1 cellular context compared by ENCODE assay signal in genomic region chr7:100874577-100875355, GRCh38.
A peak's percentile ranks its signal among the peaks of the same experiment; 100 is the strongest.
TF ChIP-seq lines count a peak whose summit lies in the region.

Gene SRRT (plus strand): TSS chr7:100875103. CDS start chr7:100875591, 488 bp downstream.

TF ChIP-seq in K562, 482 proteins besides CTCF, POLR2A, EP300 and RAD21 (continued from another document and continues in another):
- TF ChIP-seq E2F4 (CRISPR knock-in tag; IDR thresholded peaks at IDR 0.05; ENCODE audit: low read depth) (no peak; the same call in 1 of the 2 replicates), MAFG (tag; conservative IDR thresholded peaks at IDR 0.05) (no peak), TCF7 (IDR thresholded peaks at IDR 0.05; ENCODE audit: borderline replicate concordance) (0 out of 2 replicates have a peak, but pooled peaks have one; percentile 33), ZNF384 (IDR thresholded peaks at IDR 0.05; ENCODE audit: low read depth, low read length) (no peak), PTRF (tag; IDR thresholded peaks at IDR 0.05) (no peak), PCBP1 (IDR thresholded peaks at IDR 0.05; ENCODE audit: low read depth, low read length, poor library complexity, severe bottlenecking) (no peak), ZNF592 (IDR thresholded peaks at IDR 0.05) (peak; percentile 92), CBFB (CRISPR knock-in tag; IDR thresholded peaks at IDR 0.05) (0 out of 2 replicates have a peak, but pooled peaks have one; percentile 2), GATAD2B (IDR thresholded peaks at IDR 0.05; ENCODE audit: borderline replicate concordance) (0 out of 2 replicates have a peak, but pooled peaks have one; percentile 62), ZNF316 (IDR thresholded peaks at IDR 0.05) (peak; percentile 84), ZNF76 (CRISPR knock-in tag; IDR thresholded peaks at IDR 0.05; ENCODE audit: borderline replicate concordance) (peak; percentile 74; the same call in 1 of the 2 replicates), OTX1 (CRISPR knock-in tag; IDR thresholded peaks at IDR 0.05) (peak; percentile 98), KDM4B (IDR thresholded peaks at IDR 0.05; ENCODE audit: borderline replicate concordance in 2 of 2, low read depth in 1 of 2) (peak in 1 of 2 experiments; percentile 69; a peak in 1 of 4 replicates), ZNF280B (CRISPR knock-in tag; IDR thresholded peaks at IDR 0.05) (no peak), JUNB (CRISPR knock-in tag; conservative IDR thresholded peaks at IDR 0.05) (0 out of 2 replicates have a peak, but pooled peaks have one; percentile 50), NKRF (IDR thresholded peaks at IDR 0.05; ENCODE audit: borderline replicate concordance) (no peak; the same call in 1 of the 2 replicates), HNRNPUL1 (IDR thresholded peaks at IDR 0.05; ENCODE audit: low read length) (no peak), MTA1 (IDR thresholded peaks at IDR 0.05; ENCODE audit: borderline replicate concordance) (peak; percentile 36; the same call in 1 of the 2 replicates), SOX6 (IDR thresholded peaks at IDR 0.05) (peak; percentile 81; the same call in 1 of the 2 replicates), ZNF41 (CRISPR knock-in tag; conservative IDR thresholded peaks at IDR 0.05) (peak; percentile 85), HMG20B (CRISPR knock-in tag; IDR thresholded peaks at IDR 0.05) (no peak), MLLT1 (IDR thresholded peaks at IDR 0.05) (no peak), HES1 (IDR thresholded peaks at IDR 0.05; ENCODE audit: low read depth) (no peak), SNRNP70 (optimal IDR thresholded peaks at IDR 0.05; ENCODE audit: low read depth, low read length) (no peak), ETV1 (tag; conservative IDR thresholded peaks at IDR 0.05; ENCODE audit: low read depth) (peak; percentile 94), ZMIZ1 (IDR thresholded peaks at IDR 0.05; ENCODE audit: low read depth in 2 of 2, low read length in 2 of 2) (peak; percentile 0 to 54; a peak in 2 of 4 replicates), TCF15 (CRISPR knock-in tag; IDR thresholded peaks at IDR 0.05) (no peak), ETS1 (conservative IDR thresholded peaks at IDR 0.05; ENCODE audit: control insufficient read depth, low read depth, low read length) (peak; percentile 88; the same call in 1 of the 2 replicates), ZNF695 (CRISPR knock-in tag; IDR thresholded peaks at IDR 0.05) (0 out of 2 replicates have a peak, but pooled peaks have one; percentile 27), NR0B1 (IDR thresholded peaks at IDR 0.05; ENCODE audit: partially characterized antibody) (no peak), GATAD2A (IDR thresholded peaks at IDR 0.05) (0 out of 2 replicates have a peak, but pooled peaks have one; percentile 9), CBFA2T3 (IDR thresholded peaks at IDR 0.05) (no peak), NR3C1 (CRISPR knock-in tag; IDR thresholded peaks at IDR 0.05) (0 out of 2 replicates have a peak, but pooled peaks have one; percentile 55), RBM22 (IDR thresholded peaks at IDR 0.05; ENCODE audit: low read depth, low read length, poor library complexity, severe bottlenecking) (peak; percentile 73), ZNF583 (CRISPR knock-in tag; IDR thresholded peaks at IDR 0.05) (peak; percentile 76), BHLHE40 (IDR thresholded peaks at IDR 0.05; ENCODE audit: low read length) (peak; percentile 59), KLF13 (tag; IDR thresholded peaks at IDR 0.05; ENCODE audit: borderline replicate concordance, low read depth) (0 out of 2 replicates have a peak, but pooled peaks have one; percentile 18), DNMT1 (IDR thresholded peaks at IDR 0.05) (peak; percentile 65; the same call in 1 of the 2 replicates), ZFP30 (CRISPR knock-in tag; IDR thresholded peaks at IDR 0.05; ENCODE audit: borderline replicate concordance) (no peak), ZSCAN32 (CRISPR knock-in tag; IDR thresholded peaks at IDR 0.05) (no peak; the same call in 1 of the 2 replicates), CBFA2T2 (conservative IDR thresholded peaks at IDR 0.05) (no peak), XRCC3 (IDR thresholded peaks at IDR 0.05) (no peak), MCM7 (IDR thresholded peaks at IDR 0.05) (no peak)
